8 cellular contexts compared by ENCODE assay signal in genomic region chr3:16319307-16319706, GRCh38. TPM values are rescaled to one million over a fixed set of nuclear protein-coding genes. Genes with fewer than 3 reads are reported as not detected.
A peak's percentile ranks its signal among the peaks of the same experiment; 100 is the strongest.
DNase-seq lines count a peak whose midpoint lies in the region; ATAC-seq and TF ChIP-seq lines count a peak whose summit lies in the region.

No MANE protein-coding gene starts in this region.

- CTCF ChIA-PET in OCI-LY7 (lab: Charles Lee; ENCODE audit: unreplicated experiment) = no interaction called here

- no peaks in the 10 kb centered on the region for H3K27me3 Mint-ChIP-seq in activated T-helper 17 cell treated with anti-CD3 and anti-CD28 coated beads, Interleukin-2, amount 50 U/mL, for 72 hours

- H2AFZ ChIP-seq in OCI-LY7 (ENCODE audit: low read length) = no peak overlapping the region

- H3K4me2 ChIP-seq in OCI-LY7 (ENCODE audit: low read length) = no peak overlapping the region

- H3K4me3 ChIP-seq in OCI-LY7 (ENCODE audit: low read depth, low read length, poor library complexity, severe bottlenecking) (no peak overlapping the region), testis (no peak overlapping the region)

- 84 to 87% methylated on average over 4 of the region's 4 CpGs for WGBS in testis, 2 donors

- H4K20me1 ChIP-seq in OCI-LY7 (ENCODE audit: insufficient read depth, low read length) = no peaks in the 10 kb centered on the region

- H3K27me3 ChIP-seq in testis = no peaks in the 10 kb centered on the region

- TF ChIP-seq POLR2A in testis (IDR thresholded peaks at IDR 0.05) = no peak

- ATAC-seq in activated T-helper 17 cell treated with anti-CD3 and anti-CD28 coated beads, Interleukin-2, amount 50 U/mL, for 72 hours (replicated peaks) = peak; percentile 97
- no peak for ATAC-seq in GM18909 (IDR thresholded peaks at IDR 0.05; ENCODE audit: poor library complexity, unreplicated experiment)
- ATAC-seq in GM18873 (IDR thresholded peaks at IDR 0.05; ENCODE audit: low FRiP score, unreplicated experiment) = no peak
- ATAC-seq in GM21423 (IDR thresholded peaks at IDR 0.05; ENCODE audit: unreplicated experiment) = no peak

- intact Hi-C loops in OCI-LY7 (cut with micrococcal nuclease; ENCODE audit: unreplicated experiment) (no loop called here), testis (cut with DNase I; ENCODE audit: low total_unique reads) (no loop called here)

- H3K4me3 Mint-ChIP-seq in activated T-helper 17 cell treated with anti-CD3 and anti-CD28 coated beads, Interleukin-2, amount 50 U/mL, for 72 hours = peak overlapping the region; percentile 63

- POLR2A ChIA-PET in OCI-LY7 (lab: Charles Lee) = no interaction called here

- H3K27ac Mint-ChIP-seq in activated T-helper 17 cell treated with anti-CD3 and anti-CD28 coated beads, Interleukin-2, amount 50 U/mL, for 72 hours = peak overlapping the region; percentile 88

- no peaks in the 10 kb centered on the region for H3K4me1 ChIP-seq in OCI-LY7 (ENCODE audit: insufficient read depth, low read length, poor library complexity, severe bottlenecking)
- H3K4me1 ChIP-seq in testis = no peaks in the 10 kb centered on the region

- TF ChIP-seq CTCF in OCI-LY7 (conservative IDR thresholded peaks at IDR 0.05; ENCODE audit: low read length) (peak; percentile 85), testis (IDR thresholded peaks at IDR 0.05) (peak in 1 of 3 experiments; percentile 21)

- H3K36me3 Mint-ChIP-seq in activated T-helper 17 cell treated with anti-CD3 and anti-CD28 coated beads, Interleukin-2, amount 50 U/mL, for 72 hours (ENCODE audit: low read depth) = peaks cover 100% of the 10 kb centered on the region

- H3K9me3 ChIP-seq in OCI-LY7 (ENCODE audit: low read length) (no peaks in the 10 kb centered on the region), testis (no peaks in the 10 kb centered on the region)

- peak; percentile 47 for DNase-seq in ELR (ENCODE audit: low read depth)
- peak; percentile 38 for DNase-seq in OCI-LY7 (ENCODE audit: low spot score)
- DNase-seq in lung microvascular endothelial cell (ENCODE audit: low read depth in 2 of 2) = peak; percentile 35 to 65
- DNase-seq in testis = peak; percentile 60

- H3K9me2 ChIP-seq in OCI-LY7 (ENCODE audit: insufficient read depth, low read length) = no peaks in the 10 kb centered on the region

- H3K36me3 ChIP-seq in OCI-LY7 (ENCODE audit: insufficient read depth, low read length) (peaks cover 99% of the 10 kb centered on the region), testis (ENCODE audit: low read depth, missing control alignments) (no peaks in the 10 kb centered on the region)

- H3K4me1 Mint-ChIP-seq in activated T-helper 17 cell treated with anti-CD3 and anti-CD28 coated beads, Interleukin-2, amount 50 U/mL, for 72 hours = peaks cover 36% of the 10 kb centered on the region

- no peaks in the 10 kb centered on the region for H3K79me2 ChIP-seq in OCI-LY7 (ENCODE audit: insufficient read depth, low read depth, low read length)

- no peak overlapping the region for H3K27ac ChIP-seq in OCI-LY7 (ENCODE audit: low read depth, low read length, poor library complexity, severe bottlenecking)
- no peak overlapping the region for H3K27ac ChIP-seq in testis

- BruUV-seq in OCI-LY7 (replicated peaks; lab: Mats Ljungman, UMichigan) = no TSS peak

- no peaks in the 10 kb centered on the region for H3K9me3 Mint-ChIP-seq in activated T-helper 17 cell treated with anti-CD3 and anti-CD28 coated beads, Interleukin-2, amount 50 U/mL, for 72 hours

RNA-seq across cellular contexts. Expression of gene OXNAD1, which starts 54.3 kb away (rescaled TPM):
- total RNA-seq in OCI-LY7 (2014; rRNA removed; shearing (Covaris generic)) = 16.6 and 18.7 TPM in 2 replicates
- total RNA-seq in OCI-LY7 (2022) = 18.1 and 22.0 TPM in 2 replicates
- 10 to 100 TPM; 31.4 to 32.4 TPM for total RNA-seq in activated T-helper 17 cell treated with anti-CD3 and anti-CD28 coated beads, Interleukin-2, amount 50 U/mL, for 72 hours
- total RNA-seq in lung microvascular endothelial cell = 5.9 and 16.3 TPM in 2 replicates
- total RNA-seq in testis = 10 to 100 TPM; 27.3 to 31.2 TPM
- 11.8 TPM for polyA plus RNA-seq in testis (ENCODE audit: insufficient read depth, low read depth, low replicate concordance)

RNA-seq across cellular contexts. Expression of gene DPH3, which starts 54.6 kb away (rescaled TPM):
- 4.8 and 7.3 TPM in 2 replicates for total RNA-seq in OCI-LY7 (2014; rRNA removed; shearing (Covaris generic))
- total RNA-seq in OCI-LY7 (2022) = 14.4 and 19.0 TPM in 2 replicates
- total RNA-seq in activated T-helper 17 cell treated with anti-CD3 and anti-CD28 coated beads, Interleukin-2, amount 50 U/mL, for 72 hours = 10 to 100 TPM; 10.0 to 22.5 TPM
- 17.9 and 29.8 TPM in 2 replicates for total RNA-seq in lung microvascular endothelial cell
- 10 to 100 TPM; 14.6 to 14.7 TPM for total RNA-seq in testis
- 23.6 TPM for polyA plus RNA-seq in testis (ENCODE audit: insufficient read depth, low read depth, low replicate concordance)
